Comparison of ENCODE assay signal across 8 cellular contexts in the genomic region with DNA sequence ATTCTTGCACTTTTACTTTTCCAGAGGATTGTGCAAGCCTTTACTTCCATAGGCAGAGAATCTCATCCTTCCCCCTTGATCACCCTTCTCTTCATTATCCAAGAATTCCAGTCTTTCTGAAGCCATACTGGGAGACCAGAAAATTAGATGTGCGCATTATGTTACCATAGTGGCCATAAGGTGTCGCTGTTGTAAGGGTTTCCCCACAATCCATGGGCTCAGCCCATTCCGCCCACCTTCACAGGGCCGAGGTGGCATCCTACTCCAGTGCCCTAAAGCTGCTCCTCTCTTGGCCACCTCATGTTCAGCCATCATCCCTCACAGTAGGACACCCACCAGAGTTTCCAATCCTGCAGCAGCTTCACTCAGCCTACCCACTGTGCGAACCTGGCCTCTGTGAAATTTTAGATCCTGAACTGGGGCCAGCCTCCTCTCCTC. TPM values are rescaled to one million over a fixed set of nuclear protein-coding genes. Genes with fewer than 3 reads are reported as not detected.
DNase-seq lines count a peak whose midpoint lies in the region; ATAC-seq and TF ChIP-seq lines count a peak whose summit lies in the region.

No MANE protein-coding gene starts in this region.

- no peaks in the 10 kb centered on the region for H3K9me3 ChIP-seq in hepatocyte (ENCODE audit: low read depth)

- no peaks in the 10 kb centered on the region for H3K27me3 ChIP-seq in hepatocyte

- H3K27ac ChIP-seq in hepatocyte = no peak overlapping the region

- peaks cover 25% of the 10 kb centered on the region for H4K20me1 ChIP-seq in hepatocyte (ENCODE audit: insufficient read depth, poor library complexity, severe bottlenecking)

- DNase-seq in NCI-H2171 treated with DMSO at 0.1 percent for 48 hours (lab: John Stamatoyannopoulos, UW) (peak; percentile 8), NCI-H2171 (lab: John Stamatoyannopoulos, UW) (no peak), M059J (ENCODE audit: low read depth) (peak; percentile 36), hepatocyte (ENCODE audit: low spot score) (peak; percentile 77)
- peak; percentile 21 to 27 for DNase-seq in stimulated activated CD4-positive, alpha-beta T cell treated with anti-CD3 and anti-CD28 coated beads, Interleukin-2, amount 100 ng/mL, for 48 hours

- WGBS in hepatocyte (ENCODE audit: low lambda C conversion rate, missing lambda C conversion rate) = 57% methylated on average over 5 of the region's 5 CpGs

- no peak overlapping the region for H3K4me3 ChIP-seq in hepatocyte

- H3K27me3 Mint-ChIP-seq in activated naive CD8-positive, alpha-beta T cell = no peaks in the 10 kb centered on the region

- no peak overlapping the region for H3K4me2 ChIP-seq in hepatocyte

- peaks cover 46% of the 10 kb centered on the region for H3K79me2 ChIP-seq in hepatocyte

- H3K27ac Mint-ChIP-seq in activated naive CD8-positive, alpha-beta T cell = peak overlapping the region; percentile 31

- no peaks in the 10 kb centered on the region for H3K9me2 ChIP-seq in hepatocyte (replicated peaks; ENCODE audit: insufficient read depth)

- H3K36me3 Mint-ChIP-seq in activated naive CD8-positive, alpha-beta T cell = peaks cover 10% of the 10 kb centered on the region

- no peak overlapping the region for H2AFZ ChIP-seq in hepatocyte

- peaks cover 12% of the 10 kb centered on the region for H3K4me1 Mint-ChIP-seq in activated naive CD8-positive, alpha-beta T cell (ENCODE audit: low read depth)

- ATAC-seq in GM21423 (IDR thresholded peaks at IDR 0.05; ENCODE audit: unreplicated experiment) = no peak
- no peak for ATAC-seq in HG02763 (IDR thresholded peaks at IDR 0.05; ENCODE audit: unreplicated experiment)

- H3K4me3 Mint-ChIP-seq in activated naive CD8-positive, alpha-beta T cell = no peak overlapping the region

- H3K36me3 ChIP-seq in hepatocyte (replicated peaks; ENCODE audit: insufficient read depth, low read depth) = no peaks in the 10 kb centered on the region

- no peaks in the 10 kb centered on the region for H3K4me1 ChIP-seq in hepatocyte (ENCODE audit: insufficient read depth)

- H3K9me3 Mint-ChIP-seq in activated naive CD8-positive, alpha-beta T cell (ENCODE audit: low read depth) = no peaks in the 10 kb centered on the region

- TF ChIP-seq CTCF in hepatocyte (IDR thresholded peaks at IDR 0.05; ENCODE audit: poor library complexity) = peak; percentile 73

RNA-seq across cellular contexts. Expression of a gene that starts 35.0 kb away (rescaled TPM):
- 45.5 and 95.4 TPM in 2 replicates for total RNA-seq in M059J (2014; rRNA removed; shearing (Covaris generic))
- total RNA-seq in hepatocyte = 610 and 637 TPM in 2 replicates
- polyA plus RNA-seq in hepatocyte = 521 and 544 TPM in 2 replicates

RNA-seq across cellular contexts. Expression of a gene that starts 37.1 kb away (rescaled TPM):
- total RNA-seq in M059J (2014; rRNA removed; shearing (Covaris generic)) = 225 and 272 TPM in 2 replicates
- total RNA-seq in hepatocyte = 381 and 436 TPM in 2 replicates
- polyA plus RNA-seq in hepatocyte = 340 and 358 TPM in 2 replicates
